28 cellular contexts compared by ENCODE assay signal in the genomic region with DNA sequence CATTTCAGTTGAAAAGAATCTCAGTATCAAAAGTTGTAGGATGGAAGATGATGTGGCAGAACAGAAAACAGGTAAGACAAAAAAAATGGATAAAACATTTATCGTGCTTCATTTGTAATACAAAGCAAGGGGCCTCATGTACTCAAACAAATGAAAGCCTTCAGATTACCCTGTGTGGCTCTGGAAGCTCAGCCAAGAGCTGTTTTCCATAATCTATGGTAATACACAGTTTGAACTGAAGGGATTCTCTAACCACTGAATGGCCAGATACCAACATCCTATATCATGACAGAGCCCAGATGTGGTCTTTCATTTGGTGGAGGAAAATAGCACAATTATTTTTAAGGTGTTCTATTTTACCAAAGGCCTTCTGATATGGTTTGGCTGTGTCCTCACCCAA.
"Had no signal": no experiment of that assay in that cellular context is flagged by ENCODE, and none has a peak within 500 bp of the region (broad histone marks: within the 10 kb centered on the region; RNA-seq: fewer than 3 reads in every experiment).

No MANE protein-coding gene starts in this region.

- H3K36me3 ChIP-seq: esophagus squamous epithelium, heart right ventricle, lower lobe of right lung, neural progenitor cell, right lobe of liver, transverse colon, upper lobe of right lung, uterus had no signal

- H3K4me3 Mint-ChIP-seq: immature natural killer cell; naive B cell; natural killer cell treated with Interleukin-12 subunit alpha and Interleukin-12 subunit beta and Interleukin-15 and Interleukin-18, amount 100 ng/mL, for 72 hours; neural progenitor cell; stimulated activated naive B cell treated with anti-CD40 and anti-IgM and Interleukin-4, amounts not matched to agents 10 μg/mL and 1 μg/mL and 100 μg/mL, for 72 hours; stimulated activated naive CD8-positive, alpha-beta T cell treated with anti-CD3 and anti-CD28 coated beads, Interleukin-15, Interleukin-2, amounts not matched to agents 100 ng/mL and 50 ng/mL, for 24 hours had no signal

- DNase-seq: dermis blood vessel endothelial cell; effector memory CD4-positive, alpha-beta T cell; erythroblast; esophagus squamous epithelium; foreskin melanocyte; glutamatergic neuron; heart right ventricle; hippocampal formation; immature natural killer cell; islet precursor cell; left ventricle myocardium superior; lower lobe of right lung; mucosa of descending colon; naive B cell; right lobe of liver; small intestine; stimulated activated CD4-positive, alpha-beta T cell treated with anti-CD3 and anti-CD28 coated beads, Interleukin-15, amount 100 ng/mL, for 24 hours; stimulated activated CD4-positive, alpha-beta T cell treated with anti-CD3 and anti-CD28 coated beads, Interleukin-2, amount 100 ng/mL, for 48 hours; stimulated activated naive B cell treated with anti-CD40 and anti-IgM and Interleukin-4, amounts not matched to agents 10 μg/mL and 1 μg/mL and 100 μg/mL, for 72 hours; transverse colon; upper lobe of right lung; uterus had no signal

- H3K4me2 ChIP-seq: neural progenitor cell had no signal

- ATAC-seq: heart right ventricle; left ventricle myocardium superior; lower lobe of right lung; mucosa of descending colon; natural killer cell treated with Interleukin-12 subunit alpha and Interleukin-12 subunit beta and Interleukin-15 and Interleukin-18, amount 100 ng/mL, for 72 hours; right lobe of liver; upper lobe of right lung had no signal

- H3K27me3 Mint-ChIP-seq: naive B cell; natural killer cell treated with Interleukin-12 subunit alpha and Interleukin-12 subunit beta and Interleukin-15 and Interleukin-18, amount 100 ng/mL, for 72 hours; progenitor cell of endocrine pancreas; stimulated activated naive B cell treated with anti-CD40 and anti-IgM and Interleukin-4, amounts not matched to agents 10 μg/mL and 1 μg/mL and 100 μg/mL, for 72 hours; stimulated activated naive CD8-positive, alpha-beta T cell treated with anti-CD3 and anti-CD28 coated beads, Interleukin-15, Interleukin-2, amounts not matched to agents 100 ng/mL and 50 ng/mL, for 24 hours had no signal

- H3K36me3 Mint-ChIP-seq: immature natural killer cell; naive B cell; natural killer cell treated with Interleukin-12 subunit alpha and Interleukin-12 subunit beta and Interleukin-15 and Interleukin-18, amount 100 ng/mL, for 72 hours; neural progenitor cell; stimulated activated naive B cell treated with anti-CD40 and anti-IgM and Interleukin-4, amounts not matched to agents 10 μg/mL and 1 μg/mL and 100 μg/mL, for 72 hours had no signal

- H3K27ac Mint-ChIP-seq: immature natural killer cell; natural killer cell treated with Interleukin-12 subunit alpha and Interleukin-12 subunit beta and Interleukin-15 and Interleukin-18, amount 100 ng/mL, for 72 hours; neural progenitor cell; progenitor cell of endocrine pancreas; stimulated activated naive B cell treated with anti-CD40 and anti-IgM and Interleukin-4, amounts not matched to agents 10 μg/mL and 1 μg/mL and 100 μg/mL, for 72 hours; stimulated activated naive CD8-positive, alpha-beta T cell treated with anti-CD3 and anti-CD28 coated beads, Interleukin-15, Interleukin-2, amounts not matched to agents 100 ng/mL and 50 ng/mL, for 24 hours had no signal

- H3K4me3 ChIP-seq: coronary artery, esophagus squamous epithelium, heart right ventricle, lower lobe of right lung, mucosa of descending colon, neural progenitor cell, right lobe of liver, transverse colon, upper lobe of right lung, uterus had no signal

- H3K9me3 Mint-ChIP-seq: neural progenitor cell; stimulated activated naive CD8-positive, alpha-beta T cell treated with anti-CD3 and anti-CD28 coated beads, Interleukin-15, Interleukin-2, amounts not matched to agents 100 ng/mL and 50 ng/mL, for 24 hours had no signal

- H3K4me1 Mint-ChIP-seq: immature natural killer cell; naive B cell; neural progenitor cell; stimulated activated naive B cell treated with anti-CD40 and anti-IgM and Interleukin-4, amounts not matched to agents 10 μg/mL and 1 μg/mL and 100 μg/mL, for 72 hours had no signal

- H3K79me2 ChIP-seq: parathyroid adenoma had no signal

- H3K27me3 ChIP-seq: esophagus squamous epithelium, heart right ventricle, neural progenitor cell, right lobe of liver, transverse colon, upper lobe of right lung, uterus had no signal

- H3K27ac ChIP-seq: coronary artery, esophagus squamous epithelium, heart right ventricle, lower lobe of right lung, neural progenitor cell, parathyroid adenoma, right lobe of liver, transverse colon, upper lobe of right lung, uterus had no signal

- H3K4me1 ChIP-seq: esophagus squamous epithelium, heart right ventricle, lower lobe of right lung, parathyroid adenoma, right lobe of liver, transverse colon, upper lobe of right lung, uterus had no signal

- H3K9me3 ChIP-seq: esophagus squamous epithelium, heart right ventricle, lower lobe of right lung, mucosa of descending colon, right lobe of liver, transverse colon, upper lobe of right lung, uterus had no signal

- H2AFZ ChIP-seq: neural progenitor cell, parathyroid adenoma had no signal

- H3K9ac ChIP-seq: neural progenitor cell, parathyroid adenoma had no signal
